Comparison of ENCODE assay signal across 30 cellular contexts in the genomic region with DNA sequence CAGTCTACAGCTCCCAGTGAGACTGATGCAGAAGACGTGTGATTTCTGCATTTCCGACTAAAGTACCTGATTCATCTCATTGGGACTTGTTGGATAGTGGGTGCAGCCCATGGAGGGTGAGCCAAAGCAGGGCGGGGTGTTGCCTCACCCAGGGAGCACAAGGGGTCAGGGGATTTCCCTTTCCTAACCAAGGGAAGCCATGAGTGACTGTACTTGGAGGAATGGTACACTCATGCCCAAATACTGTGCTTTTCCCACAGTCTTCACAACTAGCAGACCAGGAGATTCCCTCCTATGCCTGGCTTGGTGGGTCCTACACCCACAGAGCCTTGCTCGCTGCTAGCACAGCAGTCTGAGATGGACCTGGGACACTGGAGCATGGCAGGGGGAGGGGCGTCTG. TPM values are rescaled to one million over a fixed set of nuclear protein-coding genes. Genes with fewer than 3 reads are reported as not detected.
DNase-seq lines count a peak whose midpoint lies in the region; ATAC-seq and TF ChIP-seq lines count a peak whose summit lies in the region.
"Had no signal": no experiment of that assay in that cellular context is flagged by ENCODE, and none has a peak within 500 bp of the region (broad histone marks: within the 10 kb centered on the region; RNA-seq: fewer than 3 reads in every experiment).

No MANE protein-coding gene starts in this region.

- 34 to 41% methylated on average over 5 of the region's 5 CpGs for WGBS in GM23248 (ENCODE audit: low coverage in 1 of 2, low lambda C conversion rate in 2 of 2, missing lambda C conversion rate in 2 of 2), 2 experiments

- no peaks in the 10 kb centered on the region for H3K36me3 ChIP-seq in GM23248 (ENCODE audit: low read depth)
- H3K36me3 ChIP-seq in effector memory CD4-positive, alpha-beta T cell (ENCODE audit: control insufficient read depth, insufficient read depth, low read length): no peaks in the 10 kb centered on the region
- H3K36me3 ChIP-seq: BLaER1 treated with 17β-estradiol and CSF1 and Interleukin-3, amounts not matched to agents 10 nM and 100 nM; pancreas; right atrium auricular region; spleen had no signal

- no peaks in the 10 kb centered on the region for H3K27me3 Mint-ChIP-seq in stimulated activated naive B cell treated with anti-CD40 and anti-IgM and Interleukin-4, amounts not matched to agents 10 μg/mL and 1 μg/mL and 100 μg/mL, for 72 hours
- H3K27me3 Mint-ChIP-seq: activated CD4-positive, alpha-beta memory T cell treated with anti-CD3 and anti-CD28 coated beads, Interleukin-2, amount 10 ng/mL, durations not matched to agents 7 days and 5 days had no signal

- no peaks in the 10 kb centered on the region for H3K9me3 ChIP-seq in GM23248 (ENCODE audit: low read depth)
- H3K9me3 ChIP-seq in effector memory CD4-positive, alpha-beta T cell (ENCODE audit: control insufficient read depth, low read length): no peaks in the 10 kb centered on the region
- H3K9me3 ChIP-seq: pancreas, right atrium auricular region had no signal

- no peak overlapping the region for H3K27ac ChIP-seq in GM23248
- no peak overlapping the region for H3K27ac ChIP-seq in effector memory CD4-positive, alpha-beta T cell (ENCODE audit: insufficient read depth, low read length, poor library complexity, severe bottlenecking)
- H3K27ac ChIP-seq: BLaER1 treated with 17β-estradiol and CSF1 and Interleukin-3, amounts not matched to agents 10 nM and 100 nM; pancreas; PC-9; right atrium auricular region; spleen had no signal

- DNase-seq in GM23248 (peak; percentile 65), NCI-H226 (peak; percentile 46), epithelial cell of esophagus (ENCODE audit: low read depth) (peak; percentile 78), kidney tubule cell (ENCODE audit: low spot score) (peak; percentile 91), NCI-H69 (lab: John Stamatoyannopoulos, UW) (no peak)
- no peak for DNase-seq in stimulated activated naive B cell treated with anti-CD40 and anti-IgM and Interleukin-4, amounts not matched to agents 10 μg/mL and 1 μg/mL and 100 μg/mL, for 72 hours
- DNase-seq in effector memory CD4-positive, alpha-beta T cell: no peak
- DNase-seq: activated CD4-positive, alpha-beta memory T cell treated with anti-CD3 and anti-CD28 coated beads, Interleukin-2, amount 10 ng/mL, durations not matched to agents 7 days and 5 days; activated CD8-positive, alpha-beta memory T cell treated with anti-CD3 and anti-CD28 coated beads, Interleukin-2, amount 50 U/mL, for 48 hours; activated naive CD4-positive, alpha-beta T cell treated with anti-CD3 and anti-CD28 coated beads, Interleukin-2, amount 50 U/mL, for 16 hours; caudate nucleus; COR-L47; kidney glomerular epithelial cell; NCI-H1048; NCI-H1694; NCI-H2171; NCI-H510A treated with DMSO at 0.1 percent for 48 hours; PC-9; SIG-M5; spleen; stimulated activated CD4-positive, alpha-beta T cell treated with anti-CD3 and anti-CD28 coated beads, Interleukin-2, amount 100 ng/mL, for 48 hours; substantia nigra; T-cell had no signal

- no peak overlapping the region for H3K4me3 ChIP-seq in GM23248
- H3K4me3 ChIP-seq in epithelial cell of esophagus (ENCODE audit: low read length): no peak overlapping the region
- no peak overlapping the region for H3K4me3 ChIP-seq in effector memory CD4-positive, alpha-beta T cell (ENCODE audit: insufficient read depth, low read depth, low read length, poor library complexity, severe bottlenecking)
- H3K4me3 ChIP-seq: BLaER1 treated with 17β-estradiol and CSF1 and Interleukin-3, amounts not matched to agents 10 nM and 100 nM; lung; pancreas; PC-9; right atrium auricular region; spleen had no signal

- no peaks in the 10 kb centered on the region for H3K9me2 ChIP-seq in GM23248 (ENCODE audit: insufficient read depth)

- no peaks in the 10 kb centered on the region for H3F3A ChIP-seq in GM23248 (ENCODE audit: insufficient read depth)

- TF ChIP-seq CTCF in epithelial cell of esophagus (IDR thresholded peaks at IDR 0.05; ENCODE audit: insufficient read depth, low read depth, low read length, missing control alignments): no peak

- H2AFZ ChIP-seq in GM23248: no peak overlapping the region
- H2AFZ ChIP-seq: PC-9 had no signal

- no peaks in the 10 kb centered on the region for H3K27me3 ChIP-seq in GM23248 (replicated peaks; ENCODE audit: insufficient read depth)
- H3K27me3 ChIP-seq in effector memory CD4-positive, alpha-beta T cell (replicated peaks; ENCODE audit: control insufficient read depth, insufficient read depth, low read length, poor library complexity, severe bottlenecking): no peaks in the 10 kb centered on the region
- H3K27me3 ChIP-seq: BLaER1 treated with 17β-estradiol and CSF1 and Interleukin-3, amounts not matched to agents 10 nM and 100 nM; pancreas; right atrium auricular region; spleen had no signal

- H3K9me3 Mint-ChIP-seq in stimulated activated naive B cell treated with anti-CD40 and anti-IgM and Interleukin-4, amounts not matched to agents 10 μg/mL and 1 μg/mL and 100 μg/mL, for 72 hours: peaks cover 4% of the 10 kb centered on the region in 2 donors
- H3K9me3 Mint-ChIP-seq: activated CD4-positive, alpha-beta memory T cell treated with anti-CD3 and anti-CD28 coated beads, Interleukin-2, amount 10 ng/mL, durations not matched to agents 7 days and 5 days; activated T-helper 17 cell treated with anti-CD3 and anti-CD28 coated beads, Interleukin-2, amount 50 U/mL, for 72 hours had no signal

- ATAC-seq in stimulated activated naive B cell treated with anti-CD40 and anti-IgM and Interleukin-4, amounts not matched to agents 10 μg/mL and 1 μg/mL and 100 μg/mL, for 72 hours (replicated peaks): no peak
- ATAC-seq: activated CD4-positive, CD25-positive, alpha-beta regulatory T cell treated with anti-CD3 and anti-CD28 coated beads, Interleukin-2, amount 50 U/mL, for 24 hours; activated T-helper 17 cell treated with anti-CD3 and anti-CD28 coated beads, Interleukin-2, amount 50 U/mL, for 72 hours; pancreas; T-cell had no signal

- H4K20me1 ChIP-seq in GM23248 (ENCODE audit: insufficient read depth): no peaks in the 10 kb centered on the region
- H4K20me1 ChIP-seq: BLaER1 treated with 17β-estradiol and CSF1 and Interleukin-3, amounts not matched to agents 10 nM and 100 nM had no signal

- no peak overlapping the region for H3K9ac ChIP-seq in GM23248
- H3K9ac ChIP-seq: BLaER1 treated with 17β-estradiol and CSF1 and Interleukin-3, amounts not matched to agents 10 nM and 100 nM had no signal

- in situ Hi-C loops in GM23248 (cut with MboI): no loop called here

- no peaks in the 10 kb centered on the region for H3K4me1 ChIP-seq in GM23248 (ENCODE audit: insufficient read depth)
- no peaks in the 10 kb centered on the region for H3K4me1 ChIP-seq in effector memory CD4-positive, alpha-beta T cell (ENCODE audit: control insufficient read depth, insufficient read depth, low read length, poor library complexity, severe bottlenecking)
- H3K4me1 ChIP-seq: BLaER1 treated with 17β-estradiol and CSF1 and Interleukin-3, amounts not matched to agents 10 nM and 100 nM; pancreas; right atrium auricular region; spleen had no signal

- no peak overlapping the region for H3K27ac Mint-ChIP-seq in stimulated activated naive B cell treated with anti-CD40 and anti-IgM and Interleukin-4, amounts not matched to agents 10 μg/mL and 1 μg/mL and 100 μg/mL, for 72 hours
- H3K27ac Mint-ChIP-seq: activated CD4-positive, alpha-beta memory T cell treated with anti-CD3 and anti-CD28 coated beads, Interleukin-2, amount 10 ng/mL, durations not matched to agents 7 days and 5 days; activated T-helper 17 cell treated with anti-CD3 and anti-CD28 coated beads, Interleukin-2, amount 50 U/mL, for 72 hours; T-cell; type B pancreatic cell had no signal

- no peak overlapping the region for H3K4me2 ChIP-seq in GM23248 (ENCODE audit: unreplicated experiment)
- H3K4me2 ChIP-seq: BLaER1 treated with 17β-estradiol and CSF1 and Interleukin-3, amounts not matched to agents 10 nM and 100 nM; PC-9 had no signal

- H3K79me2 ChIP-seq in GM23248 (ENCODE audit: insufficient read depth): no peaks in the 10 kb centered on the region

- H3K36me3 Mint-ChIP-seq in stimulated activated naive B cell treated with anti-CD40 and anti-IgM and Interleukin-4, amounts not matched to agents 10 μg/mL and 1 μg/mL and 100 μg/mL, for 72 hours: no peaks in the 10 kb centered on the region
- H3K36me3 Mint-ChIP-seq: T-cell, type B pancreatic cell had no signal

- no peak overlapping the region for H3K4me3 Mint-ChIP-seq in stimulated activated naive B cell treated with anti-CD40 and anti-IgM and Interleukin-4, amounts not matched to agents 10 μg/mL and 1 μg/mL and 100 μg/mL, for 72 hours
- H3K4me3 Mint-ChIP-seq: activated CD4-positive, alpha-beta memory T cell treated with anti-CD3 and anti-CD28 coated beads, Interleukin-2, amount 10 ng/mL, durations not matched to agents 7 days and 5 days; activated T-helper 17 cell treated with anti-CD3 and anti-CD28 coated beads, Interleukin-2, amount 50 U/mL, for 72 hours; T-cell; type B pancreatic cell had no signal

- H3K4me1 Mint-ChIP-seq in stimulated activated naive B cell treated with anti-CD40 and anti-IgM and Interleukin-4, amounts not matched to agents 10 μg/mL and 1 μg/mL and 100 μg/mL, for 72 hours: no peaks in the 10 kb centered on the region
- H3K4me1 Mint-ChIP-seq: activated CD4-positive, alpha-beta memory T cell treated with anti-CD3 and anti-CD28 coated beads, Interleukin-2, amount 10 ng/mL, durations not matched to agents 7 days and 5 days; activated T-helper 17 cell treated with anti-CD3 and anti-CD28 coated beads, Interleukin-2, amount 50 U/mL, for 72 hours; T-cell had no signal

RNA-seq across cellular contexts. Expression of gene ABCC9, which starts 21.0 kb away (rescaled TPM):
- 41.7 and 44.3 TPM in 2 replicates for total RNA-seq in GM23248 (2014; rRNA removed; shearing (Covaris generic))
- polyA plus RNA-seq in GM23248 (2016; fragmentation: Nextera tagmentation; extraction: Ambion mirVana): 12.7 and 14.2 TPM in 2 replicates
- total RNA-seq: activated CD4-positive, alpha-beta memory T cell treated with anti-CD3 and anti-CD28 coated beads, Interleukin-2, amount 10 ng/mL, durations not matched to agents 7 days and 5 days had no signal

Comparison
In these comparisons a context has a peak if more than half of its experiments do, and no peak if none do; other contexts are left out.
1. DNase-seq: peak in GM23248 (single experiment), NCI-H226 (single experiment), epithelial cell of esophagus (single experiment) and kidney tubule cell (single experiment); none in stimulated activated naive B cell treated with anti-CD40 and anti-IgM and Interleukin-4, amounts not matched to agents 10 μg/mL and 1 μg/mL and 100 μg/mL, for 72 hours (single experiment), NCI-H69 (single experiment) and effector memory CD4-positive, alpha-beta T cell (0 of 3).